In the genomic region with DNA sequence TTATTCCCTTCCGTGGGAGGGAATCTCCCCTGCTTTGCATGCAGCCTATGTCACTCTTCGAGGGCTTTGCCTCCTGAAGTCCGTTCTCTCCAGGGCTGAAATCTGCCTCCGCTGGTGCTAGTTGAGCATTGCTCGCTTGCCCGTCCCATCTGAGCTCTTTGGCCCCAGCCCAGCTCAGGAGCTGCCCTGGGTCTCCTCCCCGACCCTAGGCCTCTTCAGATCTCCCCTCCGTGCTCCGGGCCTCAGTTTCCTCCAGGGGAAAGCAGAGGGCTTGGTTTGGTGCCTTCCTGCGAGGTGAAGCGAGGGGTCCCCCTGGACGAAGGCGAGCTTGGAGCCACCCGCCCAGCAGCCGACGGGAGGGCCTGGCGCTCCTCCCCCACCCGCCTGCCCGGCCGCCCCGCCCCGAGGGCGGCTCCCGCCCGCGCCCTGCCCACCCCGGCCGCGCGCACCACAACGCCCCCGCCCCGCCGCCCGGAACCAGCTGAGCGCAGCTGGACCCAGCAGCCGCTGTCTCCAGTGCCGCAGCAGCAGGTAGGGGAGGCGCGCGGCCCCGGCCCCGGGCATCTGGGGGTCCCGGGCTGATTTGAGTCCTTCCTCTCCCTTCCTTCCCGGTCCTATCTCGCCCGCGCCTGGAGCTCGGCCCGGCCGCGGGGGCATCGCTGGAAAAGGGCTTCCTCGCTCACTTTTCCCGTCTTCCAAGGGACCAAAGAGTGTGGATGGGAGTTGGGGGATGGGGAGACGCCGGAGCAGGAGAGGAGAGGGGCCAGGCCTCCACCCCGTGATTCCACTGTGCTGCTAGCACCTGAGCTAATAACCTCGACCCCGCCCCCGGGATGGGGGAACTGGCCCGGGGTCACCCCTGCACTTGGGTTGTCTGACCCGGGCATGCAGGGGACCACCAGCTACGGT, we compare ENCODE assay signal across 8 cellular contexts. TPM values are rescaled to one million over a fixed set of nuclear protein-coding genes. Genes with fewer than 3 reads are reported as not detected.
A peak's percentile ranks its signal among the peaks of the same experiment; 100 is the strongest.
DNase-seq lines count a peak whose midpoint lies in the region; ATAC-seq and TF ChIP-seq lines count a peak whose summit lies in the region.

A gene (plus strand): TSS at position 474 of the 909 bp plus-strand sequence. CDS start 33,810 bp downstream, outside the sequence.

- no peaks in the 10 kb centered on the region for H3K36me3 ChIP-seq in uterus

- H3K27me3 ChIP-seq in uterus, result no peaks in the 10 kb centered on the region

- TF ChIP-seq CTCF in GM20000 (IDR thresholded peaks at IDR 0.05; ENCODE audit: extremely low read depth, missing control alignments), result no peak
- TF ChIP-seq CTCF in uterus (IDR thresholded peaks at IDR 0.05), result peak in 2 of 4 experiments; percentile 26 to 39

- TF ChIP-seq POLR2A in uterus (IDR thresholded peaks at IDR 0.05), result peak; percentile 67 to 88

- peak within 1 kb of the TSS; percentile 89 to 100 for H3K27ac ChIP-seq in uterus

- intact Hi-C loops in left cardiac atrium (cut with DNase I) (loop anchor here in 1 of 2 donors (5.0 kb wide), 1 partner anchor 56 kb away; no protein-coding TSS in a partner anchor), uterus (cut with DNase I; ENCODE audit: low total_unique reads) (no loop called here)

- H3K4me1 ChIP-seq in uterus, result peaks cover 11 to 36% of the 10 kb centered on the region in 2 donors

- no peaks in the 10 kb centered on the region for H3K9me3 ChIP-seq in uterus

- peak within 1 kb of the TSS; percentile 69 to 96 for H3K4me3 ChIP-seq in uterus

- peak; percentile 45 for DNase-seq in CD1c-positive myeloid dendritic cell (ENCODE audit: extremely low spot score)
- peak; percentile 90 for DNase-seq in GM20000 (ENCODE audit: low spot score)
- DNase-seq in HuH-7.5 (ENCODE audit: low spot score), result peak; percentile 80
- peak; percentile 6 for DNase-seq in T follicular helper cell (ENCODE audit: low read depth)
- peak in 54 of 56 donors; percentile 32 to 93 (median 79) for DNase-seq in amygdala (lab: John Stamatoyannopoulos, UW)
- DNase-seq in left cardiac atrium, result peak; percentile 86
- peak; percentile 90 for DNase-seq in pons (ENCODE audit: low spot score)
- peak; percentile 84 to 88 for DNase-seq in uterus

- peak; percentile 93 for ATAC-seq in left cardiac atrium

RNA-seq across cellular contexts. Expression of the gene that starts here (rescaled TPM):
- 1,000 to 10,000 TPM in 1 of 2 donors, 100 to 1,000 TPM in 1; 881 to 1,287 TPM for total RNA-seq in left cardiac atrium
- 1,000 to 10,000 TPM in 2 of 4 donors, 100 to 1,000 TPM in 2; 567 to 1,619 (median 884) TPM for total RNA-seq in uterus

Comparison
In these comparisons a context has a peak if more than half of its experiments do, and no peak if none do; other contexts are left out.
1. Peak in every context shown above with its lines: DNase-seq, ATAC-seq, H3K4me3 ChIP-seq and H3K27ac ChIP-seq.
2. DNase-seq: peak in every context shown above with its lines; median percentile 90 in GM20000; 90 in pons; 86 in left cardiac atrium; 86 in uterus; 80 in HuH-7.5; 79 in amygdala; 45 in CD1c-positive myeloid dendritic cell; 6 in T follicular helper cell.